In the genomic region with DNA sequence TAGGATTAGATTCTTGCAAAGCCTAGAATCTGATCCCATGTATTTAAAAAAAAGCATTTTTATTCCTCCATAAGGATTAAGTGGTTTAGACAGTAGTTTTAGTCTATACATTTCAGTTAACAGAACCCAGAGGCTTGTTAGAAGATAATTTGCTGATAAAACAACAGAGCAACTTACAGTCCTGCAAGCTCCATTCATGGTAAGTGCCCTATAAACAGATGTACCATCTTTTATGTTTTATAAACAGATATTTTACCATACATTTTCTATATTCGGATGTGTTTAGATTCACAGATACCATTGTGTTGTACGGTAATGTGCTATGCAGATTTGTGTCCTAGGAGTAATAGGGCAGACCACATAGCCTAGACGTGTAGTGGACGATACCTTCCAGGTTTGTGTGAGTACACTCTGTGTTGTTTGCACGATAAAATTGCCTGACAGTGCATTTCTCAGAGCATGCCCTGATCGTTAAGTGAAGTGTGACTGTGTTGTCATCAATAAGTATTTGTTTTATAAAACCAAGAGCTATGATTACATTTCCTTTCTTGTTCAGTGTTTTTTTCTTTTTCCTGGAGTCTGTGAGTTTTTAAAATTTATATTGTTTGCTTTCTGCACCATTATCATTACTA, we compare ENCODE assay signal across 32 cellular contexts.
"Had no signal": no experiment of that assay in that cellular context is flagged by ENCODE, and none has a peak within 500 bp of the region (broad histone marks: within the 10 kb centered on the region; RNA-seq: fewer than 3 reads in every experiment).

No MANE protein-coding gene starts in this region.

- ATAC-seq: effector memory CD8-positive, alpha-beta T cell; gastroesophageal sphincter; left lung; lower lobe of right lung; naive thymus-derived CD8-positive, alpha-beta T cell; psoas muscle; upper lobe of right lung; WTC11 had no signal

- H3K9ac ChIP-seq: parathyroid adenoma had no signal

- H3K79me2 ChIP-seq: parathyroid adenoma had no signal

- H3K27ac ChIP-seq: brain microvascular endothelial cell, coronary artery, dorsolateral prefrontal cortex, gastroesophageal sphincter, left lung, lower lobe of right lung, parathyroid adenoma, psoas muscle, right atrium auricular region, spleen, suprapubic skin, tibial artery, upper lobe of right lung had no signal

- H3K4me3 ChIP-seq: coronary artery, dorsolateral prefrontal cortex, gastroesophageal sphincter, left lung, lower lobe of right lung, psoas muscle, right atrium auricular region, spleen, suprapubic skin, tibial artery, upper lobe of right lung had no signal

- H3K27me3 ChIP-seq: brain microvascular endothelial cell, dorsolateral prefrontal cortex, gastroesophageal sphincter, left lung, right atrium auricular region, spleen, suprapubic skin, tibial artery, upper lobe of right lung had no signal

- H3K4me1 ChIP-seq: left lung, parathyroid adenoma, spleen, upper lobe of right lung had no signal

- FAIRE-seq: astrocyte, endothelial cell of umbilical vein, kidney had no signal

- H3K36me3 ChIP-seq: brain microvascular endothelial cell, gastroesophageal sphincter, left lung, lower lobe of right lung, right atrium auricular region, spleen, suprapubic skin, tibial artery, upper lobe of right lung had no signal

- H3K9me3 ChIP-seq: gastroesophageal sphincter, left lung, lower lobe of right lung, psoas muscle, right atrium auricular region, spleen, suprapubic skin, tibial artery, upper lobe of right lung had no signal

- DNase-seq: activated CD4-positive, alpha-beta memory T cell treated with anti-CD3 and anti-CD28 coated beads, Interleukin-2, amount 10 ng/mL, durations not matched to agents 7 days and 5 days; activated CD4-positive, alpha-beta T cell treated with anti-CD3 and anti-CD28 coated beads for 1 hour; activated CD4-positive, alpha-beta T cell treated with anti-CD3 and anti-CD28 coated beads, Interleukin-2, amount 10 ng/mL, durations not matched to agents 7 days and 5 days; activated CD8-positive, alpha-beta memory T cell treated with anti-CD3 and anti-CD28 coated beads, Interleukin-2, amount 50 U/mL, for 48 hours; activated gamma-delta T cell treated with Interleukin-2 at 50 U/mL for 16 hours; activated naive CD4-positive, alpha-beta T cell treated with anti-CD3 and anti-CD28 coated beads, Interleukin-2, amount 50 U/mL, for 16 hours; activated T-cell treated with anti-CD3 and anti-CD28 coated beads, Interleukin-2, amount 50 U/mL, for 24 hours; amniotic stem cell; brain microvascular endothelial cell; dorsolateral prefrontal cortex; effector memory CD8-positive, alpha-beta T cell; head of caudate nucleus; hippocampal formation; kidney; left lung; lower lobe of right lung; mesenchymal stem cell; naive thymus-derived CD8-positive, alpha-beta T cell; occipital lobe; psoas muscle; spleen; stimulated activated naive CD4-positive, alpha-beta T cell; tibial artery; upper lobe of right lung had no signal

- H2AFZ ChIP-seq: parathyroid adenoma had no signal
